21 cellular contexts compared by ENCODE assay signal in the genomic region with DNA sequence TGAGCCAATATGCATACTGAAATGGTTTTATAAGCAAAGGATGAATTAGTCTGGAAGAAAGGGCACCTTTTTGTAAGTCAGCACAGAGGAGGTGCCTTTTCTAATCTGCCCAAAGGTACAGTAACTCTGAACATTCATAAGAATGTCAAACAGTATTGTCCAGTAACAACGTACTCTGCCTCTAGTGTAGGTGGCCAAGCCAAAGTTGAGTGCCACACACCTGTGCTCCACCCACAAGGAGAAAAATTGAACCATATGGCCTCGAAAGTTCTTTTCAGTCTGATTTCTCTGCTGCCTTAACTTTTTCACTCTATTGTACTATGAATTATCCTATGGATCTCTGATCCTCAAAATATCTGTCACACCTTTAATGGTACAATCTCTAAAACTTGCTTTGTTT.
DNase-seq lines count a peak whose midpoint lies in the region; ATAC-seq, FAIRE-seq and TF ChIP-seq lines count a peak whose summit lies in the region.
"Had no signal": no experiment of that assay in that cellular context is flagged by ENCODE, and none has a peak within 500 bp of the region (broad histone marks: within the 10 kb centered on the region; RNA-seq: fewer than 3 reads in every experiment).

No MANE protein-coding gene starts in this region.

- H3K4ac ChIP-seq in trophoblast cell (ENCODE audit: low read depth, low read length) = no peak overlapping the region
- H3K4ac ChIP-seq in neuronal stem cell (ENCODE audit: low read length) = no peak overlapping the region

- H2BK5ac ChIP-seq in trophoblast cell (ENCODE audit: low read depth, low read length, poor library complexity) (no peak overlapping the region), neuronal stem cell (ENCODE audit: low read length) (no peak overlapping the region)

- H4K91ac ChIP-seq in trophoblast cell (ENCODE audit: low read depth, low read length) (peak overlapping the region; percentile 28), neuronal stem cell (ENCODE audit: low read depth, low read length, poor library complexity) (no peak overlapping the region)

- H3K9ac ChIP-seq in GM12878 (ENCODE audit: control insufficient read depth, insufficient read depth, low read length) = no peak overlapping the region
- H3K9ac ChIP-seq in endocrine pancreas (ENCODE audit: control insufficient read depth, insufficient read depth, low read length) = no peak overlapping the region
- H3K9ac ChIP-seq in trophoblast cell (ENCODE audit: low read length) = no peak overlapping the region
- H3K9ac ChIP-seq in neuronal stem cell (ENCODE audit: low read depth, low read length, poor library complexity) = no peak overlapping the region
- H3K9ac ChIP-seq: BLaER1 had no signal

- RAD21 ChIA-PET in GM12878 (lab: Charles Lee; ENCODE audit: unreplicated experiment) = interaction anchor here (2.1 to 9.0 kb wide), 4 partner anchors 16 to 465 kb away, joined by 16 to 254 read pairs (median 52); no protein-coding TSS in a partner anchor

- FAIRE-seq in GM12878 (lab: Jason Lieb, UNC) (peak; percentile 54), frontal cortex (lab: Jason Lieb, UNC) (no peak)
- FAIRE-seq: A204.1, D721Med, G401.6, GM12892 had no signal

- SMC1A ChIA-PET in GM12878 (lab: Charles Lee; ENCODE audit: uncharacterized antibody, unreplicated experiment) = interaction anchor here (0.6 to 11.5 kb wide), 6 partner anchors 8 to 466 kb away, joined by 3 to 337 read pairs (median 4); no protein-coding TSS in a partner anchor

- no peak for TF ChIP-seq RAD21 in GM12878 (IDR thresholded peaks at IDR 0.05; ENCODE audit: insufficient read depth, low read depth, low read length)

- H3K4me3 ChIP-seq in GM12878 (no peak overlapping the region), endocrine pancreas (ENCODE audit: control insufficient read depth, insufficient read depth, low read length) (peak overlapping the region; percentile 93), trophoblast cell (ENCODE audit: low read depth, low read length) (no peak overlapping the region), neuronal stem cell (ENCODE audit: low read length in 2 of 2) (no peak overlapping the region)
- H3K4me3 ChIP-seq: BLaER1 had no signal

- H3K27me3 ChIP-seq in GM12878 (replicated peaks in 1 of 2; ENCODE audit: control insufficient read depth in 2 of 2, insufficient read depth in 2 of 2, low read length in 1 of 2) = peaks cover 2 to 3% of the 10 kb centered on the region in 2 experiments; a peak in 2 of 4 replicates
- no peaks in the 10 kb centered on the region for H3K27me3 ChIP-seq in endocrine pancreas (ENCODE audit: control insufficient read depth, insufficient read depth, low read length)
- H3K27me3 ChIP-seq in trophoblast cell (ENCODE audit: insufficient read depth, low read length) = no peaks in the 10 kb centered on the region
- H3K27me3 ChIP-seq in neuronal stem cell (ENCODE audit: control insufficient read depth in 3 of 3, insufficient read depth in 3 of 3, low read depth in 1 of 3, low read length in 3 of 3) = peaks cover 0 to 23% (median 0%) of the 10 kb centered on the region in 3 experiments
- H3K27me3 ChIP-seq: BE2C, BLaER1 had no signal

- ATAC-seq in GM12878 = no peak
- ATAC-seq: CD8-positive, alpha-beta T cell had no signal

- no peaks in the 10 kb centered on the region for H3K36me3 ChIP-seq in GM12878 (ENCODE audit: control insufficient read depth in 2 of 2, insufficient read depth in 2 of 2, low read length in 1 of 2)
- H3K36me3 ChIP-seq in endocrine pancreas (ENCODE audit: control insufficient read depth, insufficient read depth, low read length) = no peaks in the 10 kb centered on the region
- H3K36me3 ChIP-seq in trophoblast cell (ENCODE audit: control insufficient read depth in 1 of 2, insufficient read depth in 2 of 2, low read length in 2 of 2) = no peaks in the 10 kb centered on the region
- no peaks in the 10 kb centered on the region for H3K36me3 ChIP-seq in neuronal stem cell (replicated peaks in 1 of 2; ENCODE audit: control insufficient read depth in 2 of 2, insufficient read depth in 2 of 2, low read length in 2 of 2)
- H3K36me3 ChIP-seq: BE2C, BLaER1 had no signal

- H3K9me3 ChIP-seq in GM12878 (replicated peaks; ENCODE audit: control insufficient read depth, insufficient read depth, low read length) (no peaks in the 10 kb centered on the region), endocrine pancreas (ENCODE audit: control insufficient read depth, low read length) (no peaks in the 10 kb centered on the region), trophoblast cell (ENCODE audit: insufficient read depth, low read depth, low read length) (no peaks in the 10 kb centered on the region), neuronal stem cell (replicated peaks in 1 of 2; ENCODE audit: control insufficient read depth in 2 of 2, insufficient read depth in 1 of 2, low read depth in 1 of 2, low read length in 2 of 2) (no peaks in the 10 kb centered on the region)
- H3K9me3 ChIP-seq: BE2C, BLaER1, Caco-2 had no signal

- POLR2A ChIA-PET in GM12878 (lab: Charles Lee) = no interaction called here

- H2AFZ ChIP-seq in GM12878 (ENCODE audit: control insufficient read depth, low read depth, low read length) (no peak overlapping the region), trophoblast cell (ENCODE audit: insufficient read depth, low read length, poor library complexity) (no peak overlapping the region), neuronal stem cell (ENCODE audit: low read length) (no peak overlapping the region)

- H2BK120ac ChIP-seq in trophoblast cell (ENCODE audit: insufficient read depth, low read length, poor library complexity) = no peak overlapping the region
- no peak overlapping the region for H2BK120ac ChIP-seq in neuronal stem cell (ENCODE audit: low read depth, low read length)

- WGBS in GM12878 (ENCODE audit: insufficient coverage, insufficient replicate concordance, low lambda C conversion rate, missing lambda C conversion rate) = 65% methylated on average over 2 of the region's 2 CpGs
- no CpG with 5 or more reads among the region's 2 CpGs for WGBS in trophoblast cell (ENCODE audit: extremely low coverage, insufficient coverage, insufficient read length)
- WGBS in neuronal stem cell (ENCODE audit: extremely low coverage in 2 of 2, insufficient read length in 2 of 2, insufficient replicate concordance in 1 of 2), 2 donors = no CpG with 5 or more reads among the region's 2 CpGs

- no peak overlapping the region for H2BK12ac ChIP-seq in trophoblast cell (ENCODE audit: low read length)
- no peak overlapping the region for H2BK12ac ChIP-seq in neuronal stem cell (ENCODE audit: low read length)

- CTCF ChIA-PET in GM12878 (lab: Yijun Ruan, JAX) = interaction anchor here (0.9 to 10.3 kb wide), 6 partner anchors 7 to 465 kb away, joined by 3 to 359 read pairs (median 34); no protein-coding TSS in a partner anchor

- no peak overlapping the region for H2BK15ac ChIP-seq in neuronal stem cell (ENCODE audit: low read length)

- no peak overlapping the region for H4K8ac ChIP-seq in trophoblast cell (ENCODE audit: low read depth, low read length)
- H4K8ac ChIP-seq in neuronal stem cell (ENCODE audit: low read depth, low read length) = no peak overlapping the region

- H3K4me2 ChIP-seq in GM12878 (ENCODE audit: control insufficient read depth, insufficient read depth) = no peak overlapping the region
- no peak overlapping the region for H3K4me2 ChIP-seq in trophoblast cell (ENCODE audit: low read length)
- H3K4me2 ChIP-seq in neuronal stem cell (ENCODE audit: insufficient read depth, low read length, poor library complexity, severe bottlenecking) = no peak overlapping the region
- H3K4me2 ChIP-seq: BLaER1 had no signal

- DNase-seq in GM12878 (ENCODE audit: low read depth, low spot score) = no peak
- no peak for DNase-seq in trophoblast cell
- DNase-seq in frontal cortex (ENCODE audit: low spot score in 2 of 2) = no peak
- no peak for DNase-seq in HuH-7 (ENCODE audit: low spot score)
- no peak for DNase-seq in neuronal stem cell (ENCODE audit: low spot score)
- DNase-seq: 8988T; ACHN; BE2C; C1 segment of cervical spinal cord; Caco-2; Calu3; CD4-positive, alpha-beta T cell; CD8-positive, alpha-beta T cell; DMS79 treated with DMSO at 0.1 percent for 48 hours; GF-D8 had no signal

- no peak for TF ChIP-seq CTCF in GM12878 (IDR thresholded peaks at IDR 0.05 in 2 of 3, conservative IDR thresholded peaks at IDR 0.05 in 1 of 3; ENCODE audit: control insufficient read depth in 2 of 3, extremely low read depth in 1 of 3, insufficient read depth in 1 of 3, low read depth in 3 of 3, low read length in 3 of 3)

- no peak for TF ChIP-seq EP300 in GM12878 (IDR thresholded peaks at IDR 0.05; ENCODE audit: borderline replicate concordance in 1 of 2, control insufficient read depth in 1 of 2, low read depth in 2 of 2, low read length in 2 of 2)

- no peaks in the 10 kb centered on the region for H3K79me2 ChIP-seq in GM12878 (ENCODE audit: control insufficient read depth, insufficient read depth, low read length)
- H3K79me2 ChIP-seq in trophoblast cell (ENCODE audit: control insufficient read depth, insufficient read depth, low read length, poor library complexity) = no peaks in the 10 kb centered on the region

- H3K18ac ChIP-seq in trophoblast cell (ENCODE audit: low read length) (no peak overlapping the region), neuronal stem cell (ENCODE audit: low read length) (no peak overlapping the region)

- intact Hi-C loops in GM12878 (cut with micrococcal nuclease; ENCODE audit: unreplicated experiment) = loop anchor here (10.0 kb wide), 1 partner anchor 465 kb away; no protein-coding TSS in a partner anchor

- in situ Hi-C loops in GM12878 (cut with MboI) = no loop called here

- no peak for TF ChIP-seq POLR2A in GM12878 (IDR thresholded peaks at IDR 0.05; ENCODE audit: low read depth, low read length)

- BruUV-seq in GM12878 (replicated peaks; lab: Mats Ljungman, UMichigan) = no TSS peak

- H3K23ac ChIP-seq in trophoblast cell (ENCODE audit: low read length) = no peak overlapping the region
- no peak overlapping the region for H3K23ac ChIP-seq in neuronal stem cell (ENCODE audit: low read depth, low read length, poor library complexity)

- no peak overlapping the region for H3K14ac ChIP-seq in trophoblast cell (ENCODE audit: low read length)
- H3K14ac ChIP-seq in neuronal stem cell (ENCODE audit: low read length) = no peak overlapping the region

- no peak overlapping the region for H4K12ac ChIP-seq in trophoblast cell (ENCODE audit: low read depth, low read length)

- H2AK5ac ChIP-seq in trophoblast cell (ENCODE audit: low read length) (no peak overlapping the region), neuronal stem cell (ENCODE audit: low read depth, low read length) (no peak overlapping the region)

- H4K20me1 ChIP-seq in GM12878 (ENCODE audit: control insufficient read depth, insufficient read depth) = no peaks in the 10 kb centered on the region
- H4K20me1 ChIP-seq: BLaER1 had no signal

- no peak overlapping the region for H3K27ac ChIP-seq in GM12878 (ENCODE audit: control insufficient read depth, insufficient read depth)
- no peak overlapping the region for H3K27ac ChIP-seq in trophoblast cell (ENCODE audit: low read depth, low read length)
- H3K27ac ChIP-seq in neuronal stem cell (replicated peaks; ENCODE audit: low read length) = no peak overlapping the region
- H3K27ac ChIP-seq: BLaER1 had no signal

- H3K79me1 ChIP-seq in trophoblast cell (ENCODE audit: low read length) (no peaks in the 10 kb centered on the region), neuronal stem cell (ENCODE audit: low read depth, low read length) (no peaks in the 10 kb centered on the region)

- H3K4me1 ChIP-seq in GM12878 (ENCODE audit: control insufficient read depth, insufficient read depth, low read length) (no peaks in the 10 kb centered on the region), endocrine pancreas (ENCODE audit: control insufficient read depth, insufficient read depth, low read length) (peaks cover 16% of the 10 kb centered on the region), trophoblast cell (ENCODE audit: control insufficient read depth in 1 of 2, insufficient read depth in 2 of 2, low read length in 2 of 2) (no peaks in the 10 kb centered on the region), neuronal stem cell (ENCODE audit: control insufficient read depth in 2 of 2, insufficient read depth in 1 of 2, low read depth in 1 of 2, low read length in 2 of 2) (peaks cover 0 to 2% of the 10 kb centered on the region in 2 donors)
- H3K4me1 ChIP-seq: BE2C, Caco-2 had no signal
